Comparison of ENCODE assay signal across 12 cellular contexts in genomic region chr19:5354403-5354802, GRCh38. TPM values are rescaled to one million over a fixed set of nuclear protein-coding genes. Genes with fewer than 3 reads are reported as not detected.
DNase-seq lines count a peak whose midpoint lies in the region; ATAC-seq, FAIRE-seq and TF ChIP-seq lines count a peak whose summit lies in the region.
"Had no signal": no experiment of that assay in that cellular context is flagged by ENCODE, and none has a peak within 500 bp of the region (broad histone marks: within the 10 kb centered on the region; RNA-seq: fewer than 3 reads in every experiment).

No MANE protein-coding gene starts in this region.

- CTCF ChIA-PET in A549 (lab: Yijun Ruan, JAX), result interaction anchor here (0.7 to 1.2 kb wide), 5 partner anchors 10 to 306 kb away, joined by 3 read pairs; no protein-coding TSS in a partner anchor
- CTCF ChIA-PET in OCI-LY7 (lab: Charles Lee; ENCODE audit: unreplicated experiment), result no interaction called here

- no peak for TF ChIP-seq EP300 in A549 (IDR thresholded peaks at IDR 0.05)

- no peaks in the 10 kb centered on the region for H3K36me3 ChIP-seq in OCI-LY7 (ENCODE audit: insufficient read depth, low read length)
- H3K36me3 ChIP-seq: tibial artery had no signal

- no peak for TF ChIP-seq POLR2A in A549 (IDR thresholded peaks at IDR 0.05; ENCODE audit: low read length)

- no peak for FAIRE-seq in A549 (lab: Jason Lieb, UNC)

- POLR2A ChIA-PET in A549 (lab: Yijun Ruan, JAX), result no interaction called here
- POLR2A ChIA-PET in OCI-LY7 (lab: Charles Lee), result no interaction called here

- TF ChIP-seq CTCF in A549 (IDR thresholded peaks at IDR 0.05) (no peak; the same call in 2 of the 3 replicates), OCI-LY7 (conservative IDR thresholded peaks at IDR 0.05; ENCODE audit: low read length) (peak; percentile 68), epithelial cell of esophagus (IDR thresholded peaks at IDR 0.05; ENCODE audit: insufficient read depth, low read depth, low read length, missing control alignments) (peak; percentile 25)

- H3K4me2 ChIP-seq in A549, result no peak overlapping the region
- H3K4me2 ChIP-seq in OCI-LY7 (ENCODE audit: low read length), result no peak overlapping the region

- H3K4me3 ChIP-seq in A549, result no peak overlapping the region
- H3K4me3 ChIP-seq in OCI-LY7 (ENCODE audit: low read depth, low read length, poor library complexity, severe bottlenecking), result no peak overlapping the region
- H3K4me3 ChIP-seq in epithelial cell of esophagus (ENCODE audit: low read length), result no peak overlapping the region
- H3K4me3 ChIP-seq: mucosa of descending colon, tibial artery had no signal

- no peaks in the 10 kb centered on the region for H3K4me1 ChIP-seq in A549
- H3K4me1 ChIP-seq in OCI-LY7 (ENCODE audit: insufficient read depth, low read length, poor library complexity, severe bottlenecking), result peaks cover 3% of the 10 kb centered on the region
- H3K4me1 ChIP-seq: tibial artery had no signal

- peak in 1 of 2 experiments; percentile 24; a peak in 1 of 5 replicates for TF ChIP-seq RAD21 in A549 (conservative IDR thresholded peaks at IDR 0.05 in 1 of 2, IDR thresholded peaks at IDR 0.05 in 1 of 2)

- H3K9me3 ChIP-seq in A549 (no peaks in the 10 kb centered on the region), OCI-LY7 (ENCODE audit: low read length) (no peaks in the 10 kb centered on the region)
- H3K9me3 ChIP-seq: mucosa of descending colon, tibial artery had no signal

- 61% methylated on average over 4 of the region's 4 CpGs for WGBS in A549 (ENCODE audit: missing lambda C conversion rate)

- H4K20me1 ChIP-seq in OCI-LY7 (ENCODE audit: insufficient read depth, low read length), result no peaks in the 10 kb centered on the region

- DNase-seq in A549 (ENCODE audit: low read depth in 1 of 2, low spot score in 1 of 2) (peak in 1 of 2 experiments; percentile 42), EH (ENCODE audit: low read depth) (peak; percentile 29), OCI-LY7 (ENCODE audit: low spot score) (no peak), epithelial cell of esophagus (ENCODE audit: low read depth) (no peak), C1 segment of cervical spinal cord (lab: John Stamatoyannopoulos, UW) (no peak), NCI-H1930 (lab: John Stamatoyannopoulos, UW) (no peak)
- DNase-seq: amygdala, mucosa of descending colon, NCI-H2227 treated with DMSO at 0.1 percent for 48 hours, tibial artery had no signal

- H3K27ac ChIP-seq in A549 (no peak overlapping the region), OCI-LY7 (ENCODE audit: low read depth, low read length, poor library complexity, severe bottlenecking) (no peak overlapping the region)
- H3K27ac ChIP-seq: tibial artery had no signal

- no peaks in the 10 kb centered on the region for H3K9me2 ChIP-seq in OCI-LY7 (ENCODE audit: insufficient read depth, low read length)

- intact Hi-C loops in OCI-LY7 (cut with micrococcal nuclease; ENCODE audit: unreplicated experiment), result no loop called here

- H2AFZ ChIP-seq in OCI-LY7 (ENCODE audit: low read length), result no peak overlapping the region

- no peaks in the 10 kb centered on the region for H3K79me2 ChIP-seq in OCI-LY7 (ENCODE audit: insufficient read depth, low read depth, low read length)

- ATAC-seq in A549 (peak; percentile 76 to 77), GM21390 (IDR thresholded peaks at IDR 0.05; ENCODE audit: unreplicated experiment) (no peak), GM18502 (IDR thresholded peaks at IDR 0.05; ENCODE audit: poor library complexity, unreplicated experiment) (no peak)
- ATAC-seq: mucosa of descending colon had no signal

- no TSS peak for BruUV-seq in OCI-LY7 (replicated peaks; lab: Mats Ljungman, UMichigan)

TF ChIP-seq in A549, 52 proteins besides CTCF, POLR2A, EP300 and RAD21:
- TF ChIP-seq CBX2 (IDR thresholded peaks at IDR 0.05; ENCODE audit: borderline replicate concordance, low read depth) (no peak), CHD2 (IDR thresholded peaks at IDR 0.05; ENCODE audit: low read length, partially characterized antibody) (no peak), JUN (IDR thresholded peaks at IDR 0.05) (no peak), JUNB (IDR thresholded peaks at IDR 0.05) (no peak), GATA3 (IDR thresholded peaks at IDR 0.05; ENCODE audit: borderline replicate concordance) (no peak), ZFP36 (IDR thresholded peaks at IDR 0.05; ENCODE audit: borderline replicate concordance, partially characterized antibody) (peak; percentile 91), KDM1A (IDR thresholded peaks at IDR 0.05; ENCODE audit: low read depth) (0 out of 2 replicates have a peak, but pooled peaks have one; percentile 45), NR3C1 (IDR thresholded peaks at IDR 0.05) (no peak), RNF2 (IDR thresholded peaks at IDR 0.05; ENCODE audit: borderline replicate concordance, low read depth) (no peak), PBX3 (IDR thresholded peaks at IDR 0.05) (no peak), HMGXB4 (CRISPR knock-in tag; IDR thresholded peaks at IDR 0.05; ENCODE audit: borderline replicate concordance) (no peak)

RNA-seq across cellular contexts. Expression of gene PTPRS, which starts 13.8 kb away (rescaled TPM):
- 22.3 and 25.0 TPM in 2 replicates for polyA plus RNA-seq in A549 (2011; rRNA removed)
- 41.9 and 53.1 TPM in 2 replicates for polyA plus RNA-seq in A549 (2012; cell fraction: cytosol; rRNA removed)
- 114 and 145 TPM in 2 replicates for polyA plus RNA-seq in A549 (2012; cell fraction: nucleus; rRNA removed)
- 38.8 to 44.7 TPM (median 41.6 TPM) in 3 replicates for polyA plus RNA-seq in A549 (2017; fragmentation: RNase III; extraction: RNeasy Plus Mini Kit Qiagen cat#74134 plus additional on column Dnase treatment)
- polyA minus RNA-seq in A549 (2011; rRNA and poly(A)+ RNA removed), result 98.8 and 140 TPM in 2 replicates
- total RNA-seq in OCI-LY7 (2014; rRNA removed; shearing (Covaris generic)), result 39.0 and 48.5 TPM in 2 replicates
- 76.6 and 88.7 TPM in 2 replicates for total RNA-seq in OCI-LY7 (2022)

Comparison
In these comparisons a context has a peak if more than half of its experiments do, and no peak if none do; other contexts are left out.
1. ATAC-seq: peak in A549 (2 of 2); none in GM21390 (single experiment) and GM18502 (single experiment).